Comparison of ENCODE assay signal across 21 cellular contexts in the genomic region with DNA sequence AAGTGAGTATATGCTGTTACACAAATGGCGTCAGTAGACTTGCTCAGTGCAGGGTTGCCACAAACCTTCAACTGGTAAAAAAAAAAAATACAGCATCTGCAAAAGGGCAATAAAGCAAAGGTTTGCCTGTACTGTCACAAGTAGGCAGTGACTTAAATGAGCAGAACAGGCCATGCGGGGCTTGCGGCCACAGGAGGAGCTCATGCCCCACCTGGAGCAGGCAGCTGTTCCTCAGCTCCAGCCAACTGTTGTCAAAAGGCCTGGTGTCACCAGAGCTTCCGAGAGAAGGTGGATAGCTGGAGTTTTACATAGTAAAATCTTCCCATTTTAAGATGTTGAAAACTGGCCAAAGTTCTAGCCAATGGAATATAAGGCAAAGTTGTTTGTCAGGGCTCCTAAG. TPM values are rescaled to one million over a fixed set of nuclear protein-coding genes. Genes with fewer than 3 reads are reported as not detected.
DNase-seq lines count a peak whose midpoint lies in the region; ATAC-seq and TF ChIP-seq lines count a peak whose summit lies in the region.
"Had no signal": no experiment of that assay in that cellular context is flagged by ENCODE, and none has a peak within 500 bp of the region (broad histone marks: within the 10 kb centered on the region; RNA-seq: fewer than 3 reads in every experiment).

No MANE protein-coding gene starts in this region.

- H3K4me1 Mint-ChIP-seq in WTC11: peaks cover 43% of the 10 kb centered on the region
- H3K4me1 Mint-ChIP-seq: activated naive CD8-positive, alpha-beta T cell treated with anti-CD3 and anti-CD28 coated beads, Interleukin-2, amount 50 U/mL, for 24 hours had no signal

- no peaks in the 10 kb centered on the region; the same call in 1 of the 2 replicates for H3K27me3 Mint-ChIP-seq in WTC11 (ENCODE audit: low read depth)

- CTCF ChIA-PET in WTC11 (lab: Charles Lee): interaction anchor here (0.6 to 1.8 kb wide), 6 partner anchors 9 to 1198 kb away, joined by 3 to 26 read pairs (median 4); partner anchors contain the start of gene NEK5

- DNase-seq in DMS 273 treated with DMSO at 0.1 percent for 48 hours (lab: John Stamatoyannopoulos, UW) (peak; percentile 44), NCI-H1694 (lab: John Stamatoyannopoulos, UW) (peak; percentile 13), WTC11 (ENCODE audit: low spot score) (no peak), myocyte (ENCODE audit: low read depth) (peak; percentile 45), foreskin fibroblast (no peak)
- DNase-seq in activated naive CD4-positive, alpha-beta T cell treated with Interleukin-2 at 50 U/mL for 16 hours: no peak
- DNase-seq: activated CD8-positive, alpha-beta T cell treated with anti-CD3 and anti-CD28 coated beads, Interleukin-2, amount 10 ng/mL, durations not matched to agents 7 days and 5 days; activated effector memory CD4-positive, alpha-beta T cell treated with anti-CD3 and anti-CD28 coated beads, Interleukin-2, amount 50 U/mL, for 16 hours; activated naive CD8-positive, alpha-beta T cell treated with anti-CD3 and anti-CD28 coated beads, Interleukin-2, amount 50 U/mL, for 24 hours; foreskin keratinocyte; KG1; MM.1S; NCI-H1436 treated with DMSO at 0.1 percent for 48 hours; NK-92 treated with Interleukin-12 subunit alpha and Interleukin-12 subunit beta, amount 100 ng/mL, for 24 hours; posterior cingulate gyrus; SIG-M5; T-cell had no signal

- ATAC-seq in WTC11 (peak; percentile 29; the same call in 1 of the 2 replicates), GM21717 (IDR thresholded peaks at IDR 0.05; ENCODE audit: unreplicated experiment) (no peak)
- ATAC-seq: activated CD8-positive, alpha-beta T cell treated with anti-CD3 and anti-CD28 coated beads, Interleukin-2, amount 10 ng/mL, durations not matched to agents 7 days and 5 days; activated naive CD8-positive, alpha-beta T cell treated with anti-CD3 and anti-CD28 coated beads, Interleukin-2, amount 50 U/mL, for 24 hours; foreskin keratinocyte; Panc1; T-cell had no signal

- no peak overlapping the region for H3K27ac Mint-ChIP-seq in WTC11
- H3K27ac Mint-ChIP-seq: activated CD8-positive, alpha-beta T cell treated with anti-CD3 and anti-CD28 coated beads, Interleukin-2, amount 10 ng/mL, durations not matched to agents 7 days and 5 days; activated naive CD8-positive, alpha-beta T cell treated with anti-CD3 and anti-CD28 coated beads, Interleukin-2, amount 50 U/mL, for 24 hours; stimulated activated naive CD8-positive, alpha-beta T cell treated with anti-CD3 and anti-CD28 coated beads, Interleukin-15, Interleukin-2, amounts not matched to agents 100 ng/mL and 50 ng/mL, for 24 hours; T-cell had no signal

- H3K4me3 ChIP-seq in foreskin fibroblast (ENCODE audit: low read depth in 1 of 2, low read length in 2 of 2): no peak overlapping the region

- no peak overlapping the region for H3K4me3 Mint-ChIP-seq in WTC11
- H3K4me3 Mint-ChIP-seq: activated CD8-positive, alpha-beta T cell treated with anti-CD3 and anti-CD28 coated beads, Interleukin-2, amount 10 ng/mL, durations not matched to agents 7 days and 5 days; activated naive CD8-positive, alpha-beta T cell treated with anti-CD3 and anti-CD28 coated beads, Interleukin-2, amount 50 U/mL, for 24 hours; neural crest cell; stimulated activated naive CD8-positive, alpha-beta T cell treated with anti-CD3 and anti-CD28 coated beads, Interleukin-15, Interleukin-2, amounts not matched to agents 100 ng/mL and 50 ng/mL, for 24 hours; T-cell had no signal

- peaks cover 17% of the 10 kb centered on the region for H3K9me3 Mint-ChIP-seq in WTC11
- H3K9me3 Mint-ChIP-seq: activated naive CD8-positive, alpha-beta T cell treated with anti-CD3 and anti-CD28 coated beads, Interleukin-2, amount 50 U/mL, for 24 hours; neural crest cell; stimulated activated naive CD8-positive, alpha-beta T cell treated with anti-CD3 and anti-CD28 coated beads, Interleukin-15, Interleukin-2, amounts not matched to agents 100 ng/mL and 50 ng/mL, for 24 hours; T-cell had no signal

- POLR2A ChIA-PET in WTC11 (lab: Charles Lee): interaction anchor here (0.6 kb wide), 1 partner anchor 448 kb away, joined by 3 read pairs; no protein-coding TSS in a partner anchor

- TF ChIP-seq CTCF in WTC11 (IDR thresholded peaks at IDR 0.05) (no peak), foreskin fibroblast (IDR thresholded peaks at IDR 0.05; ENCODE audit: low read depth, low read length) (no peak)

- peaks cover 10% of the 10 kb centered on the region for H3K36me3 Mint-ChIP-seq in WTC11
- H3K36me3 Mint-ChIP-seq: T-cell had no signal

TF ChIP-seq in WTC11, 78 proteins besides CTCF, POLR2A, EP300 and RAD21:
- TF ChIP-seq ZNF281 (CRISPR knock-in tag; IDR thresholded peaks at IDR 0.05) (no peak), ELF4 (CRISPR knock-in tag; IDR thresholded peaks at IDR 0.05; ENCODE audit: low read depth) (no peak)

RNA-seq across cellular contexts. Expression of gene ATP7B, which starts 7.7 kb away (rescaled TPM):
- total RNA-seq in WTC11 (2021) (10.2 to 11.8 TPM (median 11.6 TPM) in 3 replicates), myocyte (2.1 and 3.3 TPM in 2 replicates)
- polyA plus RNA-seq in myocyte (2012): 3.3 TPM

RNA-seq across cellular contexts. Expression of gene ALG11, which starts 8.6 kb away (rescaled TPM):
- total RNA-seq in WTC11 (2021) (35.9 to 40.6 TPM (median 38.9 TPM) in 3 replicates), myocyte (27.7 and 36.3 TPM in 2 replicates)
- 12.9 TPM for polyA plus RNA-seq in myocyte (2012)

RNA-seq across cellular contexts. Expression of gene UTP14C, which starts 20.9 kb away (rescaled TPM):
- total RNA-seq in WTC11 (2021): 18.5 to 20.5 TPM (median 19.2 TPM) in 3 replicates
- 17.2 and 17.3 TPM in 2 replicates for total RNA-seq in myocyte
- polyA plus RNA-seq in myocyte (2012): 9.2 TPM

Comparison
In these comparisons a context has a peak if more than half of its experiments do, and no peak if none do; other contexts are left out.
1. DNase-seq: peak in DMS 273 treated with DMSO at 0.1 percent for 48 hours (single experiment), NCI-H1694 (single experiment) and myocyte (single experiment); none in WTC11 (single experiment), foreskin fibroblast (0 of 2) and activated naive CD4-positive, alpha-beta T cell treated with Interleukin-2 at 50 U/mL for 16 hours (single experiment).